1 cellular context compared by ENCODE assay signal in the genomic region with DNA sequence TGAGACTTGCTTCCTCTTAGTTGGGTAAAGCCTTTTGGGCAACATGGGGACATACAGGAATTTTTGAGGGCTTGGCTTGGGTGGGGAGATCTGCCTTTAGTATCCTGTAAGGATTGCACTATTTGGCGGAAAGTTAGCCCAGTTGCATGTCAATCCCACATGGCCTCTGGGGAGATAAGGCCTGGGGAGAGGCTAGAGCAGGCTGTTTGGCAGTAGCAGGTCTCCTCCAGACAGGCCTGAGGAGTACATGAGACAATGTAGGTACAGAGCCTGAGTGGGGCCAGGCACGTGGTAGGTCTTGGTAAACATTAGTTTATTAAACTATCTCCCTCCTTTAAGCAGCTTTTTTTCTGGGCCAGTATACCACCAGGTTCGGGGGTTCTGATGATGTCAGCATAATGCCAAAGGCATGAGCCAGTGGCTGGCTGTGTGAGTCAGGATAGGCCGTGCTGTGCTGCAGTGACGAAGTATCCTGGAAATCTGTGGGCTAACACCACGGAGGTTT.
TF ChIP-seq lines count a peak whose summit lies in the region.

No MANE protein-coding gene starts in this region.

TF ChIP-seq in K562, 482 proteins besides CTCF, POLR2A, EP300 and RAD21 (continued from another document and continues in another):
- TF ChIP-seq, protein P1, sequence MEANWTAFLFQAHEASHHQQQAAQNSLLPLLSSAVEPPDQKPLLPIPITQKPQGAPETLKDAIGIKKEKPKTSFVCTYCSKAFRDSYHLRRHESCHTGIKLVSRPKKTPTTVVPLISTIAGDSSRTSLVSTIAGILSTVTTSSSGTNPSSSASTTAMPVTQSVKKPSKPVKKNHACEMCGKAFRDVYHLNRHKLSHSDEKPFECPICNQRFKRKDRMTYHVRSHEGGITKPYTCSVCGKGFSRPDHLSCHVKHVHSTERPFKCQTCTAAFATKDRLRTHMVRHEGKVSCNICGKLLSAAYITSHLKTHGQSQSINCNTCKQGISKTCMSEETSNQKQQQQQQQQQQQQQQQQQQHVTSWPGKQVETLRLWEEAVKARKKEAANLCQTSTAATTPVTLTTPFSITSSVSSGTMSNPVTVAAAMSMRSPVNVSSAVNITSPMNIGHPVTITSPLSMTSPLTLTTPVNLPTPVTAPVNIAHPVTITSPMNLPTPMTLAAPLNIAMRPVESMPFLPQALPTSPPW (CRISPR knock-in tag; IDR thresholded peaks at IDR 0.05), result 0 out of 2 replicates have a peak, but pooled peaks have one; percentile 47
- TF ChIP-seq IFI16 (CRISPR knock-in tag; IDR thresholded peaks at IDR 0.05), result peak; percentile 68; the same call in 1 of the 2 replicates
- TF ChIP-seq, protein P2, sequence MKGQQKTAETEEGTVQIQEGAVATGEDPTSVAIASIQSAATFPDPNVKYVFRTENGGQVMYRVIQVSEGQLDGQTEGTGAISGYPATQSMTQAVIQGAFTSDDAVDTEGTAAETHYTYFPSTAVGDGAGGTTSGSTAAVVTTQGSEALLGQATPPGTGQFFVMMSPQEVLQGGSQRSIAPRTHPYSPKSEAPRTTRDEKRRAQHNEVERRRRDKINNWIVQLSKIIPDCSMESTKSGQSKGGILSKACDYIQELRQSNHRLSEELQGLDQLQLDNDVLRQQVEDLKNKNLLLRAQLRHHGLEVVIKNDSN (CRISPR knock-in tag; IDR thresholded peaks at IDR 0.05), result no peak
- TF ChIP-seq, protein P3, sequence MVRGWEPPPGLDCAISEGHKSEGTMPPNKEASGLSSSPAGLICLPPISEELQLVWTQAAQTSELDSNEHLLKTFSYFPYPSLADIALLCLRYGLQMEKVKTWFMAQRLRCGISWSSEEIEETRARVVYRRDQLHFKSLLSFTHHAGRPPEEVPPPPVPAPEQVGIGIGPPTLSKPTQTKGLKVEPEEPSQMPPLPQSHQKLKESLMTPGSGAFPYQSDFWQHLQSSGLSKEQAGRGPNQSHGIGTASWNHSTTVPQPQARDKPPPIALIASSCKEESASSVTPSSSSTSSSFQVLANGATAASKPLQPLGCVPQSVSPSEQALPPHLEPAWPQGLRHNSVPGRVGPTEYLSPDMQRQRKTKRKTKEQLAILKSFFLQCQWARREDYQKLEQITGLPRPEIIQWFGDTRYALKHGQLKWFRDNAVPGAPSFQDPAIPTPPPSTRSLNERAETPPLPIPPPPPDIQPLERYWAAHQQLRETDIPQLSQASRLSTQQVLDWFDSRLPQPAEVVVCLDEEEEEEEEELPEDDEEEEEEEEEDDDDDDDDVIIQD (CRISPR knock-in tag; IDR thresholded peaks at IDR 0.05), result peak; percentile 44; the same call in 1 of the 2 replicates
- TF ChIP-seq, protein P4, sequence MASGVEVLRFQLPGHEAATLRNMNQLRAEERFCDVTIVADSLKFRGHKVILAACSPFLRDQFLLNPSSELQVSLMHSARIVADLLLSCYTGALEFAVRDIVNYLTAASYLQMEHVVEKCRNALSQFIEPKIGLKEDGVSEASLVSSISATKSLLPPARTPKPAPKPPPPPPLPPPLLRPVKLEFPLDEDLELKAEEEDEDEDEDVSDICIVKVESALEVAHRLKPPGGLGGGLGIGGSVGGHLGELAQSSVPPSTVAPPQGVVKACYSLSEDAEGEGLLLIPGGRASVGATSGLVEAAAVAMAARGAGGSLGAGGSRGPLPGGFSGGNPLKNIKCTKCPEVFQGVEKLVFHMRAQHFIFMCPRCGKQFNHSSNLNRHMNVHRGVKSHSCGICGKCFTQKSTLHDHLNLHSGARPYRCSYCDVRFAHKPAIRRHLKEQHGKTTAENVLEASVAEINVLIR (CRISPR knock-in tag; IDR thresholded peaks at IDR 0.05), result no peak
- TF ChIP-seq ZNF589 (CRISPR knock-in tag; IDR thresholded peaks at IDR 0.05; ENCODE audit: low read depth), result peak; percentile 95
- TF ChIP-seq JUND (IDR thresholded peaks at IDR 0.05; ENCODE audit: borderline replicate concordance, low read depth, low read length), result no peak
- 0 out of 3 replicates have a peak, but pooled peaks have one; percentile 42 for TF ChIP-seq JUND (tag; IDR thresholded peaks at IDR 0.05; ENCODE audit: borderline replicate concordance, low read depth, low read length)
- TF ChIP-seq, protein P5, sequence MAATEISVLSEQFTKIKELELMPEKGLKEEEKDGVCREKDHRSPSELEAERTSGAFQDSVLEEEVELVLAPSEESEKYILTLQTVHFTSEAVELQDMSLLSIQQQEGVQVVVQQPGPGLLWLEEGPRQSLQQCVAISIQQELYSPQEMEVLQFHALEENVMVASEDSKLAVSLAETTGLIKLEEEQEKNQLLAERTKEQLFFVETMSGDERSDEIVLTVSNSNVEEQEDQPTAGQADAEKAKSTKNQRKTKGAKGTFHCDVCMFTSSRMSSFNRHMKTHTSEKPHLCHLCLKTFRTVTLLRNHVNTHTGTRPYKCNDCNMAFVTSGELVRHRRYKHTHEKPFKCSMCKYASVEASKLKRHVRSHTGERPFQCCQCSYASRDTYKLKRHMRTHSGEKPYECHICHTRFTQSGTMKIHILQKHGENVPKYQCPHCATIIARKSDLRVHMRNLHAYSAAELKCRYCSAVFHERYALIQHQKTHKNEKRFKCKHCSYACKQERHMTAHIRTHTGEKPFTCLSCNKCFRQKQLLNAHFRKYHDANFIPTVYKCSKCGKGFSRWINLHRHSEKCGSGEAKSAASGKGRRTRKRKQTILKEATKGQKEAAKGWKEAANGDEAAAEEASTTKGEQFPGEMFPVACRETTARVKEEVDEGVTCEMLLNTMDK (IDR thresholded peaks at IDR 0.05; ENCODE audit: borderline replicate concordance, insufficient read depth, low read depth, low read length, poor library complexity, severe bottlenecking), result no peak
- TF ChIP-seq, protein P6, sequence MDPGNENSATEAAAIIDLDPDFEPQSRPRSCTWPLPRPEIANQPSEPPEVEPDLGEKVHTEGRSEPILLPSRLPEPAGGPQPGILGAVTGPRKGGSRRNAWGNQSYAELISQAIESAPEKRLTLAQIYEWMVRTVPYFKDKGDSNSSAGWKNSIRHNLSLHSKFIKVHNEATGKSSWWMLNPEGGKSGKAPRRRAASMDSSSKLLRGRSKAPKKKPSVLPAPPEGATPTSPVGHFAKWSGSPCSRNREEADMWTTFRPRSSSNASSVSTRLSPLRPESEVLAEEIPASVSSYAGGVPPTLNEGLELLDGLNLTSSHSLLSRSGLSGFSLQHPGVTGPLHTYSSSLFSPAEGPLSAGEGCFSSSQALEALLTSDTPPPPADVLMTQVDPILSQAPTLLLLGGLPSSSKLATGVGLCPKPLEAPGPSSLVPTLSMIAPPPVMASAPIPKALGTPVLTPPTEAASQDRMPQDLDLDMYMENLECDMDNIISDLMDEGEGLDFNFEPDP (CRISPR knock-in tag; IDR thresholded peaks at IDR 0.05), result 0 out of 2 replicates have a peak, but pooled peaks have one; percentile 9
- 0 out of 2 replicates have a peak, but pooled peaks have one; percentile 32 for TF ChIP-seq FOSL1 (tag; conservative IDR thresholded peaks at IDR 0.05)
- TF ChIP-seq ZNF175 (CRISPR knock-in tag; IDR thresholded peaks at IDR 0.05; ENCODE audit: low read depth), result peak; percentile 89
- TF ChIP-seq ZNF354B (CRISPR knock-in tag; IDR thresholded peaks at IDR 0.05), result no peak
- peak; percentile 27 for TF ChIP-seq WHSC1 (IDR thresholded peaks at IDR 0.05; ENCODE audit: low read length)
- peak; percentile 93 for TF ChIP-seq L3MBTL2 (IDR thresholded peaks at IDR 0.05)
- TF ChIP-seq GTF2A2 (tag; IDR thresholded peaks at IDR 0.05), result peak; percentile 68; the same call in 1 of the 2 replicates
- no peak for TF ChIP-seq TOE1 (IDR thresholded peaks at IDR 0.05; ENCODE audit: borderline replicate concordance)
- no peak for TF ChIP-seq TOE1 (CRISPR knock-in tag; IDR thresholded peaks at IDR 0.05; ENCODE audit: borderline replicate concordance, low read depth)
- no peak for TF ChIP-seq ZNF282 (CRISPR knock-in tag; IDR thresholded peaks at IDR 0.05)
- no peak for TF ChIP-seq NR4A1 (CRISPR knock-in tag; IDR thresholded peaks at IDR 0.05)
- TF ChIP-seq NR4A1 (tag; IDR thresholded peaks at IDR 0.05), result peak; percentile 93
- TF ChIP-seq TCF3 (CRISPR knock-in tag; IDR thresholded peaks at IDR 0.05), result no peak
- no peak; a peak in 1 of 4 replicates for TF ChIP-seq FOXK2 (conservative IDR thresholded peaks at IDR 0.05 in 1 of 2, IDR thresholded peaks at IDR 0.05 in 1 of 2; ENCODE audit: low read depth in 2 of 2)
- TF ChIP-seq SRSF1 (IDR thresholded peaks at IDR 0.05; ENCODE audit: low read depth, low read length), result no peak
- TF ChIP-seq CBX3 (IDR thresholded peaks at IDR 0.05; ENCODE audit: borderline replicate concordance in 1 of 2, low read length in 2 of 2), result peak in 1 of 2 experiments; percentile 53; a peak in 1 of 3 replicates
- TF ChIP-seq ZFPM2 (CRISPR knock-in tag; IDR thresholded peaks at IDR 0.05), result no peak
- TF ChIP-seq ZBTB17 (CRISPR knock-in tag; IDR thresholded peaks at IDR 0.05), result 0 out of 2 replicates have a peak, but pooled peaks have one; percentile 37
- TF ChIP-seq, protein P7, sequence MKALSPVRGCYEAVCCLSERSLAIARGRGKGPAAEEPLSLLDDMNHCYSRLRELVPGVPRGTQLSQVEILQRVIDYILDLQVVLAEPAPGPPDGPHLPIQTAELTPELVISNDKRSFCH (CRISPR knock-in tag; IDR thresholded peaks at IDR 0.05), result no peak
- TF ChIP-seq, protein P7 (tag; IDR thresholded peaks at IDR 0.05), result peak; percentile 74; the same call in 1 of the 2 replicates
- TF ChIP-seq TFAM (CRISPR knock-in tag; conservative IDR thresholded peaks at IDR 0.05), result no peak
- no peak for TF ChIP-seq RBM22 (IDR thresholded peaks at IDR 0.05; ENCODE audit: low read depth, low read length, poor library complexity, severe bottlenecking)
- TF ChIP-seq ZNF316 (IDR thresholded peaks at IDR 0.05), result peak; percentile 95; the same call in 1 of the 2 replicates
- peak in 1 of 2 experiments; percentile 58; a peak in 2 of 4 replicates for TF ChIP-seq MAZ (CRISPR knock-in tag; conservative IDR thresholded peaks at IDR 0.05 in 1 of 2, IDR thresholded peaks at IDR 0.05 in 1 of 2)
- TF ChIP-seq ATF7 (IDR thresholded peaks at IDR 0.05), result peak; percentile 19; the same call in 1 of the 2 replicates
- no peak for TF ChIP-seq E2F3 (CRISPR knock-in tag; IDR thresholded peaks at IDR 0.05)
- no peak for TF ChIP-seq ATF1 (CRISPR knock-in tag; IDR thresholded peaks at IDR 0.05)
- 0 out of 2 replicates have a peak, but pooled peaks have one; percentile 17 for TF ChIP-seq ATF1 (tag; IDR thresholded peaks at IDR 0.05)
- peak; percentile 97 for TF ChIP-seq DMBX1 (CRISPR knock-in tag; IDR thresholded peaks at IDR 0.05; ENCODE audit: borderline replicate concordance)
- no peak for TF ChIP-seq RBM14 (IDR thresholded peaks at IDR 0.05; ENCODE audit: borderline replicate concordance, insufficient read depth, low read depth, low read length)
- TF ChIP-seq TEAD1 (CRISPR knock-in tag; IDR thresholded peaks at IDR 0.05), result peak in 1 of 2 experiments; percentile 55; a peak in 2 of 4 replicates
- TF ChIP-seq, protein P8, sequence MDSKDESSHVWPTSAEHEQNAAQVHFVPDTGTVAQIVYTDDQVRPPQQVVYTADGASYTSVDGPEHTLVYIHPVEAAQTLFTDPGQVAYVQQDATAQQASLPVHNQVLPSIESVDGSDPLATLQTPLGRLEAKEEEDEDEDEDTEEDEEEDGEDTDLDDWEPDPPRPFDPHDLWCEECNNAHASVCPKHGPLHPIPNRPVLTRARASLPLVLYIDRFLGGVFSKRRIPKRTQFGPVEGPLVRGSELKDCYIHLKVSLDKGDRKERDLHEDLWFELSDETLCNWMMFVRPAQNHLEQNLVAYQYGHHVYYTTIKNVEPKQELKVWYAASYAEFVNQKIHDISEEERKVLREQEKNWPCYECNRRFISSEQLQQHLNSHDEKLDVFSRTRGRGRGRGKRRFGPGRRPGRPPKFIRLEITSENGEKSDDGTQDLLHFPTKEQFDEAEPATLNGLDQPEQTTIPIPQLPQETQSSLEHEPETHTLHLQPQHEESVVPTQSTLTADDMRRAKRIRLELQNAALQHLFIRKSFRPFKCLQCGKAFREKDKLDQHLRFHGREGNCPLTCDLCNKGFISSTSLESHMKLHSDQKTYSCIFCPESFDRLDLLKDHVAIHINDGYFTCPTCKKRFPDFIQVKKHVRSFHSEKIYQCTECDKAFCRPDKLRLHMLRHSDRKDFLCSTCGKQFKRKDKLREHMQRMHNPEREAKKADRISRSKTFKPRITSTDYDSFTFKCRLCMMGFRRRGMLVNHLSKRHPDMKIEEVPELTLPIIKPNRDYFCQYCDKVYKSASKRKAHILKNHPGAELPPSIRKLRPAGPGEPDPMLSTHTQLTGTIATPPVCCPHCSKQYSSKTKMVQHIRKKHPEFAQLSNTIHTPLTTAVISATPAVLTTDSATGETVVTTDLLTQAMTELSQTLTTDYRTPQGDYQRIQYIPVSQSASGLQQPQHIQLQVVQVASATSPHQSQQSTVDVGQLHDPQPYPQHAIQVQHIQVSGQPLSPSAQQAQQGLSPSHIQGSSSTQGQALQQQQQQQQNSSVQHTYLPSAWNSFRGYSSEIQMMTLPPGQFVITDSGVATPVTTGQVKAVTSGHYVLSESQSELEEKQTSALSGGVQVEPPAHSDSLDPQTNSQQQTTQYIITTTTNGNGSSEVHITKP (IDR thresholded peaks at IDR 0.05; ENCODE audit: partially characterized antibody), result no peak
- peak; percentile 48 for TF ChIP-seq ELF2 (CRISPR knock-in tag; IDR thresholded peaks at IDR 0.05)
- 0 out of 2 replicates have a peak, but pooled peaks have one; percentile 51 for TF ChIP-seq HDAC8 (tag; IDR thresholded peaks at IDR 0.05)
- TF ChIP-seq TAF9B (IDR thresholded peaks at IDR 0.05; ENCODE audit: partially characterized antibody), result no peak
- no peak for TF ChIP-seq PURB (CRISPR knock-in tag; IDR thresholded peaks at IDR 0.05; ENCODE audit: low read depth)
- peak; percentile 26; the same call in 1 of the 2 replicates for TF ChIP-seq ZNF561 (CRISPR knock-in tag; conservative IDR thresholded peaks at IDR 0.05)
- TF ChIP-seq MAFF (IDR thresholded peaks at IDR 0.05; ENCODE audit: low read length), result peak; percentile 84
- TF ChIP-seq, protein P9, sequence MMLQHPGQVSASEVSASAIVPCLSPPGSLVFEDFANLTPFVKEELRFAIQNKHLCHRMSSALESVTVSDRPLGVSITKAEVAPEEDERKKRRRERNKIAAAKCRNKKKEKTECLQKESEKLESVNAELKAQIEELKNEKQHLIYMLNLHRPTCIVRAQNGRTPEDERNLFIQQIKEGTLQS (IDR thresholded peaks at IDR 0.05), result peak; percentile 72
- TF ChIP-seq, protein P9 (CRISPR knock-in tag; conservative IDR thresholded peaks at IDR 0.05), result no peak
- no peak for TF ChIP-seq ZC3H8 (IDR thresholded peaks at IDR 0.05)
- 0 out of 2 replicates have a peak, but pooled peaks have one; percentile 62 for TF ChIP-seq ZNF57 (CRISPR knock-in tag; IDR thresholded peaks at IDR 0.05)
- peak; percentile 61; the same call in 1 of the 2 replicates for TF ChIP-seq PTRF (tag; IDR thresholded peaks at IDR 0.05)
- TF ChIP-seq ZNF584 (CRISPR knock-in tag; IDR thresholded peaks at IDR 0.05; ENCODE audit: low read depth), result peak; percentile 89; the same call in 1 of the 2 replicates
- TF ChIP-seq ARID2 (IDR thresholded peaks at IDR 0.05), result no peak
- TF ChIP-seq TRIM24 (IDR thresholded peaks at IDR 0.05), result no peak
- no peak for TF ChIP-seq NONO (IDR thresholded peaks at IDR 0.05; ENCODE audit: low read depth in 2 of 2, low read length in 1 of 2)
